Comparison of ENCODE assay signal across 8 cellular contexts in genomic region chr1:31412732-31413404, GRCh38. TPM values are rescaled to one million over a fixed set of nuclear protein-coding genes. Genes with fewer than 3 reads are reported as not detected.
A peak's percentile ranks its signal among the peaks of the same experiment; 100 is the strongest.
DNase-seq lines count a peak whose midpoint lies in the region; ATAC-seq, FAIRE-seq and TF ChIP-seq lines count a peak whose summit lies in the region.

Gene SERINC2, plus strand, starts transcription at chr1:31413213. Its CDS starts 53 bp downstream, at chr1:31413266.

- H3K36me3 Mint-ChIP-seq in H9 (ENCODE audit: insufficient read depth in 1 of 3, low read depth in 3 of 3) = peaks cover 0 to 10% (median 7%) of the 10 kb centered on the region in 3 experiments; a peak in 5 of 7 replicates
- H3K36me3 Mint-ChIP-seq in effector memory CD8-positive, alpha-beta T cell (ENCODE audit: insufficient read depth) = no peaks in the 10 kb centered on the region

- H3K4me3 Mint-ChIP-seq in H9 = peak within 1 kb of the TSS; percentile 97 to 98
- peak within 1 kb of the TSS; percentile 79 to 83 for H3K4me3 Mint-ChIP-seq in effector memory CD8-positive, alpha-beta T cell

- peak; percentile 62 for ATAC-seq in effector memory CD8-positive, alpha-beta T cell (replicated peaks)
- peak; percentile 82 for ATAC-seq in mucosa of descending colon
- no peak for ATAC-seq in HG02884 (IDR thresholded peaks at IDR 0.05; ENCODE audit: unreplicated experiment)

- peak within 1 kb of the TSS; percentile 78 for H3K18ac ChIP-seq in H9 (ENCODE audit: insufficient read length, low read depth, low read length)

- H3K36me3 ChIP-seq in SJSA1 (peaks cover 26% of the 10 kb centered on the region; the same call in 1 of the 2 replicates), mucosa of descending colon (ENCODE audit: low read depth) (no peaks in the 10 kb centered on the region), uterus (no peaks in the 10 kb centered on the region)

- H3T11ph ChIP-seq in H9 (ENCODE audit: low read length) = no peak within 1 kb of the TSS

- peak within 1 kb of the TSS; percentile 96 for H3K14ac ChIP-seq in H9 (ENCODE audit: insufficient read depth, low read length)

- no peak within 1 kb of the TSS for H2AFZ ChIP-seq in H9 (ENCODE audit: low read length)

- H3K9me3 Mint-ChIP-seq in H9 = no peaks in the 10 kb centered on the region
- no peaks in the 10 kb centered on the region for H3K9me3 Mint-ChIP-seq in effector memory CD8-positive, alpha-beta T cell

- H3K79me1 ChIP-seq in H9 (ENCODE audit: insufficient read depth, low read depth, low read length, poor library complexity, severe bottlenecking) = no peaks in the 10 kb centered on the region

- H4K20me1 ChIP-seq in H9 (ENCODE audit: control insufficient read depth, insufficient read depth, insufficient read length) = no peaks in the 10 kb centered on the region

- H3K4me3 ChIP-seq in SJSA1 = peak within 1 kb of the TSS; percentile 86
- peak within 1 kb of the TSS; percentile 87 for H3K4me3 ChIP-seq in mucosa of descending colon
- peak within 1 kb of the TSS; percentile 35 to 40 for H3K4me3 ChIP-seq in uterus

- H4K8ac ChIP-seq in H9 (replicated peaks; ENCODE audit: insufficient read length, low read depth, low read length) = peak within 1 kb of the TSS; percentile 39

- DNase-seq in D721Med (ENCODE audit: insufficient read length, low spot score) = peak; percentile 48
- DNase-seq in H9 = peak; percentile 69
- DNase-seq in SJSA1 (ENCODE audit: low read depth in 1 of 2, low spot score in 2 of 2) = no peak
- DNase-seq in effector memory CD8-positive, alpha-beta T cell = no peak
- peak; percentile 64 to 82 (median 65) for DNase-seq in mucosa of descending colon
- no peak for DNase-seq in uterus
- no peak for DNase-seq in inferior parietal cortex (ENCODE audit: extremely low spot score)

- no peak within 1 kb of the TSS for H2BK120ac ChIP-seq in H9 (ENCODE audit: low read depth, low read length, poor library complexity, severe bottlenecking)

- WGBS in H9 (ENCODE audit: extremely low coverage, insufficient read length, low lambda C conversion rate) = no CpG with 5 or more reads among the region's 63 CpGs

- H3K56ac ChIP-seq in H9 (ENCODE audit: insufficient read length, low read depth, low read length) = no peak within 1 kb of the TSS

- TF ChIP-seq CTCF in D721Med (IDR thresholded peaks at IDR 0.05; ENCODE audit: insufficient read depth, missing control alignments) = no peak
- no peak for TF ChIP-seq CTCF in H9 (conservative IDR thresholded peaks at IDR 0.05)
- no peak for TF ChIP-seq CTCF in mucosa of descending colon (IDR thresholded peaks at IDR 0.05)
- no peak for TF ChIP-seq CTCF in uterus (IDR thresholded peaks at IDR 0.05)

- H4K91ac ChIP-seq in H9 (ENCODE audit: insufficient read length, low read depth, low read length) = no peak within 1 kb of the TSS

- no peak within 1 kb of the TSS for H2BK5ac ChIP-seq in H9 (ENCODE audit: insufficient read length, low read length)

- H3K4me2 ChIP-seq in H9 (ENCODE audit: insufficient read depth, insufficient read length, low read length) = peak within 1 kb of the TSS; percentile 94

- peak within 1 kb of the TSS; percentile 86 for H3K9ac ChIP-seq in H9 (ENCODE audit: extremely low read depth, insufficient read length, low read length)

- H2BK12ac ChIP-seq in H9 (ENCODE audit: insufficient read length, low read depth, low read length) = no peak within 1 kb of the TSS

- H2BK20ac ChIP-seq in H9 (ENCODE audit: low read depth, low read length, poor library complexity, severe bottlenecking) = no peak within 1 kb of the TSS

- no peaks in the 10 kb centered on the region for H3K9me3 ChIP-seq in H9 (ENCODE audit: control insufficient read depth, low read depth, low read length)
- no peaks in the 10 kb centered on the region for H3K9me3 ChIP-seq in SJSA1 (replicated peaks)
- no peaks in the 10 kb centered on the region for H3K9me3 ChIP-seq in mucosa of descending colon
- no peaks in the 10 kb centered on the region for H3K9me3 ChIP-seq in uterus

- H3K23ac ChIP-seq in H9 (ENCODE audit: insufficient read length, low read depth, low read length) = no peak within 1 kb of the TSS

- no peak within 1 kb of the TSS for H4K5ac ChIP-seq in H9 (ENCODE audit: insufficient read length, low read depth, low read length)

- no peak within 1 kb of the TSS for H2AK5ac ChIP-seq in H9 (ENCODE audit: insufficient read length, low read length)

- peaks cover 16% of the 10 kb centered on the region for H3K23me2 ChIP-seq in H9 (ENCODE audit: insufficient read length, low read depth, low read length, poor library complexity, severe bottlenecking)

- intact Hi-C loops in mucosa of descending colon (cut with DNase I, micrococcal nuclease) (no loop called here), uterus (cut with DNase I; ENCODE audit: low total_unique reads) (loop anchor here (10.0 kb wide), 1 partner anchor 228 kb away; no protein-coding TSS in a partner anchor)

- H3K27ac ChIP-seq in H9 (ENCODE audit: insufficient read length, low read depth, low read length) (no peak within 1 kb of the TSS), SJSA1 (peak within 1 kb of the TSS; percentile 48), uterus (no peak within 1 kb of the TSS)

- H3K4ac ChIP-seq in H9 (ENCODE audit: low read depth, low read length) = no peak within 1 kb of the TSS

- no peaks in the 10 kb centered on the region for H3K79me2 ChIP-seq in H9 (ENCODE audit: insufficient read depth, low read length)

- H3K4me1 Mint-ChIP-seq in H9 = peaks cover 32% of the 10 kb centered on the region in 2 experiments
- peaks cover 5 to 10% of the 10 kb centered on the region in 2 donors for H3K4me1 Mint-ChIP-seq in effector memory CD8-positive, alpha-beta T cell (ENCODE audit: low read depth in 2 of 2)

- H2BK15ac ChIP-seq in H9 (ENCODE audit: low read depth, low read length) = no peak within 1 kb of the TSS

- H3K27me3 ChIP-seq in H9 (ENCODE audit: insufficient read depth, low read length) (no peaks in the 10 kb centered on the region), SJSA1 (replicated peaks) (no peaks in the 10 kb centered on the region), uterus (peaks cover 4 to 10% of the 10 kb centered on the region in 2 donors)

- FAIRE-seq in D721Med (lab: Jason Lieb, UNC) = no peak

- H3K27ac Mint-ChIP-seq in H9 = peak within 1 kb of the TSS in 2 of 3 experiments; percentile 13 to 83; a peak in 3 of 7 replicates
- no peak within 1 kb of the TSS for H3K27ac Mint-ChIP-seq in effector memory CD8-positive, alpha-beta T cell

- H3K27me3 Mint-ChIP-seq in H9 (ENCODE audit: low read depth) = peaks cover 28% of the 10 kb centered on the region
- H3K27me3 Mint-ChIP-seq in effector memory CD8-positive, alpha-beta T cell = peaks cover 80 to 96% of the 10 kb centered on the region in 2 donors

- TF ChIP-seq POLR2A in uterus (IDR thresholded peaks at IDR 0.05) = no peak

- H3K4me1 ChIP-seq in H9 (ENCODE audit: insufficient read depth, low read length) (peaks cover 3% of the 10 kb centered on the region; the same call in 1 of the 2 replicates), SJSA1 (replicated peaks) (peaks cover 38% of the 10 kb centered on the region), mucosa of descending colon (ENCODE audit: low read depth) (peaks cover 12% of the 10 kb centered on the region), uterus (peaks cover 0 to 6% of the 10 kb centered on the region in 2 donors)

RNA-seq across cellular contexts. Expression of gene SERINC2, which starts in this region (rescaled TPM):
- total RNA-seq in H9 (2021) (14.1 and 14.7 TPM in 2 replicates), mucosa of descending colon (100 to 1,000 TPM; 146 to 381 (median 225) TPM), uterus (1 to 10 TPM in 2 of 4 donors, under 1 TPM in 1, not detected in 1; 0.29 to 3.9 (median 1.7) TPM)
- total RNA-seq in SJSA1 (2014; rRNA removed; shearing (Covaris generic)) = 10.4 and 16.6 TPM in 2 replicates

Comparison
In these comparisons a context has a peak if more than half of its experiments do, and no peak if none do; other contexts are left out.
1. DNase-seq: peak in D721Med (single experiment), H9 (single experiment) and mucosa of descending colon (3 of 3); none in SJSA1 (0 of 2), effector memory CD8-positive, alpha-beta T cell (0 of 3), uterus (0 of 2) and inferior parietal cortex (single experiment).
2. H3K27ac Mint-ChIP-seq: peak in H9 (2 of 3); none in effector memory CD8-positive, alpha-beta T cell (0 of 2).
3. Peak in every context shown above with its lines, with median percentiles within 50 percentile points of each other: H3K4me3 ChIP-seq.